16 cellular contexts compared by ENCODE assay signal in genomic region chr20:63363981-63364536, GRCh38. TPM values are rescaled to one million over a fixed set of nuclear protein-coding genes. Genes with fewer than 3 reads are reported as not detected.
DNase-seq lines count a peak whose midpoint lies in the region; ATAC-seq and TF ChIP-seq lines count a peak whose summit lies in the region.
"Had no signal": no experiment of that assay in that cellular context is flagged by ENCODE, and none has a peak within 500 bp of the region (broad histone marks: within the 10 kb centered on the region; RNA-seq: fewer than 3 reads in every experiment).

No MANE protein-coding gene starts in this region.

- H3K4me3 ChIP-seq in left ventricle myocardium inferior (no peak overlapping the region), WERI-Rb-1 (ENCODE audit: low read depth, low read length) (no peak overlapping the region), liver (ENCODE audit: low read depth in 1 of 3, low read length in 3 of 3) (peak overlapping the region in 2 of 3 donors; percentile 44 to 58), spleen (no peak overlapping the region)
- H3K4me3 ChIP-seq: BLaER1 treated with 17β-estradiol and CSF1 and Interleukin-3, amounts not matched to agents 10 nM and 100 nM; K562 had no signal

- DNase-seq in Right ventricle myocardium superior (peak; percentile 22), left ventricle myocardium inferior (no peak), WERI-Rb-1 (peak; percentile 61), spleen (peak; percentile 62), HT-29 (ENCODE audit: low spot score) (no peak), caudate nucleus (lab: John Stamatoyannopoulos, UW) (no peak)
- DNase-seq: CD8-positive, alpha-beta memory T cell; DND-41; H9; NCI-H187; NCI-H446; NCI-H748 treated with DMSO at 0.1 percent for 48 hours had no signal

- H3K27ac ChIP-seq in left ventricle myocardium inferior (replicated peaks), result no peak overlapping the region
- peak overlapping the region; percentile 70 for H3K27ac ChIP-seq in WERI-Rb-1
- H3K27ac ChIP-seq in liver (ENCODE audit: low read depth in 1 of 2, low read length in 2 of 2), result peak overlapping the region; percentile 89 to 94
- no peak overlapping the region for H3K27ac ChIP-seq in spleen
- H3K27ac ChIP-seq in caudate nucleus (ENCODE audit: low read depth, low read length), result no peak overlapping the region
- H3K27ac ChIP-seq: BLaER1 treated with 17β-estradiol and CSF1 and Interleukin-3, amounts not matched to agents 10 nM and 100 nM had no signal

- TF ChIP-seq POLR2A in spleen (IDR thresholded peaks at IDR 0.05), result no peak

- no peak for TF ChIP-seq RAD21 in liver (IDR thresholded peaks at IDR 0.05)

- H3K9me3 ChIP-seq in left ventricle myocardium inferior (replicated peaks) (no peaks in the 10 kb centered on the region), WERI-Rb-1 (ENCODE audit: severe bottlenecking) (no peaks in the 10 kb centered on the region), liver (ENCODE audit: control insufficient read depth in 4 of 4, low read length in 3 of 4) (no peaks in the 10 kb centered on the region), spleen (no peaks in the 10 kb centered on the region)
- H3K9me3 ChIP-seq: BLaER1 treated with 17β-estradiol and CSF1 and Interleukin-3, amounts not matched to agents 10 nM and 100 nM had no signal

- H3K27me3 ChIP-seq in left ventricle myocardium inferior (ENCODE audit: low read depth), result peaks cover 73% of the 10 kb centered on the region
- no peaks in the 10 kb centered on the region for H3K27me3 ChIP-seq in WERI-Rb-1 (ENCODE audit: insufficient read depth, low read depth, severe bottlenecking)
- no peaks in the 10 kb centered on the region for H3K27me3 ChIP-seq in liver (ENCODE audit: control insufficient read depth in 4 of 4, insufficient read depth in 4 of 4, low read length in 3 of 4)
- H3K27me3 ChIP-seq in spleen (replicated peaks in 1 of 7), result peaks cover 4 to 95% (median 25%) of the 10 kb centered on the region in 7 donors

- H3K4me1 ChIP-seq in left ventricle myocardium inferior (peaks cover 16% of the 10 kb centered on the region), liver (ENCODE audit: control insufficient read depth in 4 of 4, insufficient read depth in 4 of 4, low read length in 3 of 4) (peaks cover 10 to 83% (median 51%) of the 10 kb centered on the region in 4 donors), spleen (peaks cover 0 to 32% (median 11%) of the 10 kb centered on the region in 6 donors)

- H3K36me3 ChIP-seq in left ventricle myocardium inferior (no peaks in the 10 kb centered on the region), WERI-Rb-1 (no peaks in the 10 kb centered on the region), liver (ENCODE audit: control insufficient read depth in 4 of 4, insufficient read depth in 3 of 4, low read depth in 1 of 4, low read length in 3 of 4) (no peaks in the 10 kb centered on the region), spleen (no peaks in the 10 kb centered on the region)
- H3K36me3 ChIP-seq: BLaER1 treated with 17β-estradiol and CSF1 and Interleukin-3, amounts not matched to agents 10 nM and 100 nM had no signal

- intact Hi-C loops in Right ventricle myocardium superior (cut with DNase I), result no loop called here
- intact Hi-C loops in left ventricle myocardium inferior (cut with micrococcal nuclease), result no loop called here
- intact Hi-C loops in spleen (cut with DNase I; ENCODE audit: low total_unique reads), result no loop called here

- H3K9ac ChIP-seq in liver (ENCODE audit: low read depth in 1 of 2, low read length in 2 of 2), result peak overlapping the region; percentile 35 to 75
- H3K9ac ChIP-seq: BLaER1 treated with 17β-estradiol and CSF1 and Interleukin-3, amounts not matched to agents 10 nM and 100 nM had no signal

- ATAC-seq in Right ventricle myocardium superior (ENCODE audit: poor library complexity), result no peak
- no peak for ATAC-seq in HG03469 (IDR thresholded peaks at IDR 0.05; ENCODE audit: unreplicated experiment)
- ATAC-seq: K562 had no signal

- TF ChIP-seq CTCF in left ventricle myocardium inferior (IDR thresholded peaks at IDR 0.05; ENCODE audit: borderline replicate concordance) (no peak), WERI-Rb-1 (IDR thresholded peaks at IDR 0.05; ENCODE audit: low read depth, low read length) (no peak), liver (IDR thresholded peaks at IDR 0.05; ENCODE audit: low read depth, low read length, missing input control) (no peak), spleen (IDR thresholded peaks at IDR 0.05 in 8 of 11, conservative IDR thresholded peaks at IDR 0.05 in 3 of 11) (no peak)

- 44% methylated on average over 18 of the region's 18 CpGs for WGBS in liver
- 83 to 93% (median 85%) methylated on average over 16 to 18 of the region's 18 CpGs for WGBS in spleen, 5 donors

TF ChIP-seq in liver, 16 proteins besides CTCF, POLR2A, EP300 and RAD21:
- TF ChIP-seq HNF4A (conservative IDR thresholded peaks at IDR 0.05) (peak in 1 of 2 donors; percentile 5), RXRA (IDR thresholded peaks at IDR 0.05) (peak in 1 of 2 donors; percentile 19), SP1 (IDR thresholded peaks at IDR 0.05) (peak; percentile 16), FOXA1 (IDR thresholded peaks at IDR 0.05) (no peak)

RNA-seq across cellular contexts. Expression of gene CHRNA4, which starts 2.9 kb away (rescaled TPM):
- total RNA-seq in Right ventricle myocardium superior (1.5 TPM), left ventricle myocardium inferior (0.38 TPM), liver (10 to 100 TPM in 1 of 2 donors, not detected in 1; 23.3 TPM), spleen (10 to 100 TPM in 1 of 7 donors, 1 to 10 TPM in 4, under 1 TPM in 2; 0.74 to 13.8 (median 1.7) TPM)
- polyA plus RNA-seq in liver (1 to 10 TPM; 3.2 to 6.4 TPM), spleen (under 1 TPM in 2 of 3 donors, not detected in 1; 0.15 to 0.86 TPM)
- not detected in 2 replicates for total RNA-seq in HT-29 (2014; rRNA removed; shearing (Covaris generic))
- total RNA-seq: CD8-positive, alpha-beta memory T cell; K562 had no signal
- polyA plus RNA-seq: CD8-positive, alpha-beta memory T cell; K562 had no signal

Comparison
In these comparisons a context has a peak if more than half of its experiments do, and no peak if none do; other contexts are left out.
1. DNase-seq: peak in Right ventricle myocardium superior (single experiment), WERI-Rb-1 (single experiment) and spleen (single experiment); none in left ventricle myocardium inferior (single experiment), HT-29 (single experiment) and caudate nucleus (0 of 61).
2. H3K27ac ChIP-seq: peak in WERI-Rb-1 (single experiment) and liver (2 of 2); none in left ventricle myocardium inferior (single experiment), spleen (0 of 8) and caudate nucleus (single experiment).
3. H3K4me3 ChIP-seq: peak in liver (2 of 3); none in left ventricle myocardium inferior (single experiment), WERI-Rb-1 (single experiment) and spleen (0 of 8).